10 cellular contexts compared by ENCODE assay signal in genomic region chr1:156120318-156120717, GRCh38. TPM values are rescaled to one million over a fixed set of nuclear protein-coding genes. Genes with fewer than 3 reads are reported as not detected.
DNase-seq lines count a peak whose midpoint lies in the region; ATAC-seq, FAIRE-seq and TF ChIP-seq lines count a peak whose summit lies in the region.
"Had no signal": no experiment of that assay in that cellular context is flagged by ENCODE, and none has a peak within 500 bp of the region (broad histone marks: within the 10 kb centered on the region; RNA-seq: fewer than 3 reads in every experiment).

No MANE protein-coding gene starts in this region.

- in situ Hi-C loops in GM12878 (cut with MboI): no loop called here

- 98% methylated on average over 3 of the region's 3 CpGs for WGBS in GM12878 (ENCODE audit: insufficient coverage, insufficient replicate concordance, low lambda C conversion rate, missing lambda C conversion rate)
- 97% methylated on average over 3 of the region's 3 CpGs for WGBS in thymus
- WGBS in spleen, 5 donors: 84 to 97% (median 89%) methylated on average over 3 of the region's 3 CpGs

- POLR2A ChIA-PET in activated CD4-positive, alpha-beta T cell treated with anti-CD3 and anti-CD28 coated beads, Interleukin-2, amount 10 ng/mL, durations not matched to agents 7 days and 5 days (lab: Charles Lee): no interaction called here
- POLR2A ChIA-PET in GM12878 (lab: Charles Lee): interaction anchor here (0.7 to 12.7 kb wide), 6 partner anchors 8 to 103 kb away, joined by 6 to 128 read pairs (median 17); no protein-coding TSS in a partner anchor

- DNase-seq in activated CD4-positive, alpha-beta T cell treated with anti-CD3 and anti-CD28 coated beads, Interleukin-2, amount 10 ng/mL, durations not matched to agents 7 days and 5 days: no peak
- no peak for DNase-seq in activated CD4-positive, alpha-beta T cell treated with anti-CD3 and anti-CD28 coated beads for 4 hours
- DNase-seq in GM12878 (ENCODE audit: low read depth, low spot score) (no peak), lower lobe of right lung (no peak), NCI-H1694 treated with DMSO at 0.1 percent for 48 hours (lab: John Stamatoyannopoulos, UW) (no peak), spleen (no peak), mucosa of gallbladder (ENCODE audit: low spot score) (no peak)
- DNase-seq: amniotic stem cell had no signal

- H3K36me3 Mint-ChIP-seq in activated CD4-positive, alpha-beta T cell treated with anti-CD3 and anti-CD28 coated beads, Interleukin-2, amount 10 ng/mL, durations not matched to agents 7 days and 5 days (ENCODE audit: low read depth): no peaks in the 10 kb centered on the region

- no TSS peak for BruUV-seq in GM12878 (replicated peaks; lab: Mats Ljungman, UMichigan)

- TF ChIP-seq CTCF in GM12878 (IDR thresholded peaks at IDR 0.05 in 2 of 3, conservative IDR thresholded peaks at IDR 0.05 in 1 of 3; ENCODE audit: control insufficient read depth in 2 of 3, extremely low read depth in 1 of 3, insufficient read depth in 1 of 3, low read depth in 3 of 3, low read length in 3 of 3) (no peak), lower lobe of right lung (IDR thresholded peaks at IDR 0.05) (no peak), spleen (IDR thresholded peaks at IDR 0.05 in 8 of 11, conservative IDR thresholded peaks at IDR 0.05 in 3 of 11) (no peak)

- peak overlapping the region; percentile 1 for H3K27ac Mint-ChIP-seq in activated CD4-positive, alpha-beta T cell treated with anti-CD3 and anti-CD28 coated beads, Interleukin-2, amount 10 ng/mL, durations not matched to agents 7 days and 5 days

- H3K9me3 Mint-ChIP-seq in activated CD4-positive, alpha-beta T cell treated with anti-CD3 and anti-CD28 coated beads, Interleukin-2, amount 10 ng/mL, durations not matched to agents 7 days and 5 days: no peaks in the 10 kb centered on the region

- H2AFZ ChIP-seq in GM12878 (ENCODE audit: control insufficient read depth, low read depth, low read length): no peak overlapping the region

- no peaks in the 10 kb centered on the region for H4K20me1 ChIP-seq in GM12878 (ENCODE audit: control insufficient read depth, insufficient read depth)

- no peak for ATAC-seq in GM12878
- ATAC-seq in lower lobe of right lung: no peak

- RAD21 ChIA-PET in GM12878 (lab: Charles Lee; ENCODE audit: unreplicated experiment): interaction anchor here (0.5 to 22.2 kb wide), 4 partner anchors 8 to 1311 kb away, joined by 3 to 695 read pairs (median 54); no protein-coding TSS in a partner anchor

- H3K27ac ChIP-seq in GM12878 (ENCODE audit: control insufficient read depth, insufficient read depth) (peak overlapping the region; percentile 64), lower lobe of right lung (peak overlapping the region; percentile 99), thymus (ENCODE audit: low read depth) (peak overlapping the region; percentile 13), spleen (peak overlapping the region in 3 of 8 donors; percentile 39 to 92 (median 90))

- no peak overlapping the region for H3K4me3 Mint-ChIP-seq in activated CD4-positive, alpha-beta T cell treated with anti-CD3 and anti-CD28 coated beads, Interleukin-2, amount 10 ng/mL, durations not matched to agents 7 days and 5 days

- peaks cover 84% of the 10 kb centered on the region for H3K79me2 ChIP-seq in GM12878 (ENCODE audit: control insufficient read depth, insufficient read depth, low read length)

- H3K9ac ChIP-seq in GM12878 (ENCODE audit: control insufficient read depth, insufficient read depth, low read length): peak overlapping the region; percentile 15; the same call in 1 of the 2 replicates

- H3K4me2 ChIP-seq in GM12878 (ENCODE audit: control insufficient read depth, insufficient read depth): peak overlapping the region; percentile 81

- H3K36me3 ChIP-seq in GM12878 (ENCODE audit: control insufficient read depth in 2 of 2, insufficient read depth in 2 of 2, low read length in 1 of 2) (no peaks in the 10 kb centered on the region; a peak in 1 of 4 replicates), lower lobe of right lung (no peaks in the 10 kb centered on the region), thymus (ENCODE audit: control insufficient read depth, insufficient read depth) (no peaks in the 10 kb centered on the region), spleen (no peaks in the 10 kb centered on the region)

- TF ChIP-seq POLR2A in GM12878 (IDR thresholded peaks at IDR 0.05; ENCODE audit: low read depth, low read length) (no peak), spleen (IDR thresholded peaks at IDR 0.05) (no peak)

- peaks cover 49% of the 10 kb centered on the region for H3K4me1 ChIP-seq in GM12878 (ENCODE audit: control insufficient read depth, insufficient read depth, low read length)
- peaks cover 90% of the 10 kb centered on the region for H3K4me1 ChIP-seq in lower lobe of right lung
- peaks cover 3% of the 10 kb centered on the region for H3K4me1 ChIP-seq in thymus (ENCODE audit: control insufficient read depth, insufficient read depth, low read length)
- peaks cover 47 to 100% (median 87%) of the 10 kb centered on the region in 6 donors for H3K4me1 ChIP-seq in spleen

- H3K4me3 ChIP-seq in GM12878 (peak overlapping the region; percentile 35; the same call in 1 of the 2 replicates), lower lobe of right lung (peak overlapping the region; percentile 25), thymus (ENCODE audit: low read length) (no peak overlapping the region), spleen (peak overlapping the region in 2 of 8 donors; percentile 77 to 97)

- no peaks in the 10 kb centered on the region for H3K9me3 ChIP-seq in GM12878 (replicated peaks; ENCODE audit: control insufficient read depth, insufficient read depth, low read length)
- no peaks in the 10 kb centered on the region for H3K9me3 ChIP-seq in lower lobe of right lung
- no peaks in the 10 kb centered on the region for H3K9me3 ChIP-seq in thymus (ENCODE audit: control insufficient read depth)
- no peaks in the 10 kb centered on the region for H3K9me3 ChIP-seq in spleen

- H3K4me1 Mint-ChIP-seq in activated CD4-positive, alpha-beta T cell treated with anti-CD3 and anti-CD28 coated beads, Interleukin-2, amount 10 ng/mL, durations not matched to agents 7 days and 5 days: peaks cover 58% of the 10 kb centered on the region

- intact Hi-C loops in GM12878 (cut with micrococcal nuclease; ENCODE audit: unreplicated experiment) (no loop called here), lower lobe of right lung (cut with DNase I) (no loop called here), spleen (cut with DNase I; ENCODE audit: low total_unique reads) (no loop called here)

- no peak for TF ChIP-seq RAD21 in GM12878 (IDR thresholded peaks at IDR 0.05; ENCODE audit: insufficient read depth, low read depth, low read length)

- peaks cover 10% of the 10 kb centered on the region for H3K27me3 Mint-ChIP-seq in activated CD4-positive, alpha-beta T cell treated with anti-CD3 and anti-CD28 coated beads, Interleukin-2, amount 10 ng/mL, durations not matched to agents 7 days and 5 days

- TF ChIP-seq EP300 in GM12878 (IDR thresholded peaks at IDR 0.05; ENCODE audit: borderline replicate concordance in 1 of 2, control insufficient read depth in 1 of 2, low read depth in 2 of 2, low read length in 2 of 2): no peak

- FAIRE-seq in GM12878 (lab: Jason Lieb, UNC): peak; percentile 35

- SMC1A ChIA-PET in GM12878 (lab: Charles Lee; ENCODE audit: uncharacterized antibody, unreplicated experiment): interaction anchor here (1.2 to 23.6 kb wide), 4 partner anchors 9 to 162 kb away, joined by 3 to 874 read pairs (median 48); partner anchors contain the start of gene SMG5

- no peaks in the 10 kb centered on the region for H3K27me3 ChIP-seq in GM12878 (replicated peaks in 1 of 2; ENCODE audit: control insufficient read depth in 2 of 2, insufficient read depth in 2 of 2, low read length in 1 of 2)
- no peaks in the 10 kb centered on the region for H3K27me3 ChIP-seq in lower lobe of right lung (ENCODE audit: low read depth)
- H3K27me3 ChIP-seq in thymus (ENCODE audit: control insufficient read depth, insufficient read depth): peaks cover 18% of the 10 kb centered on the region
- peaks cover 0 to 55% (median 0%) of the 10 kb centered on the region in 7 donors for H3K27me3 ChIP-seq in spleen (replicated peaks in 1 of 7)

- CTCF ChIA-PET in activated CD4-positive, alpha-beta T cell treated with anti-CD3 and anti-CD28 coated beads, Interleukin-2, amount 10 ng/mL, durations not matched to agents 7 days and 5 days (lab: Charles Lee): interaction anchor here (1.2 to 25.5 kb wide), 5 partner anchors 8 to 102 kb away, joined by 3 to 645 read pairs (median 4); no protein-coding TSS in a partner anchor
- CTCF ChIA-PET in GM12878 (lab: Yijun Ruan, JAX): interaction anchor here (1.3 to 25.7 kb wide), 4 partner anchors 9 to 131 kb away, joined by 3 to 1294 read pairs (median 24); no protein-coding TSS in a partner anchor

RNA-seq across cellular contexts. Expression of gene LMNA, which starts 5.8 kb away (rescaled TPM):
- total RNA-seq in activated CD4-positive, alpha-beta T cell treated with anti-CD3 and anti-CD28 coated beads, Interleukin-2, amount 10 ng/mL, durations not matched to agents 7 days and 5 days: 10 to 100 TPM; 38.3 to 43.5 TPM
- 58.3 and 77.1 TPM in 2 replicates for total RNA-seq in GM12878 (2013; cell fraction: nucleolus; rRNA removed)
- 130 and 136 TPM in 2 replicates for total RNA-seq in GM12878 (2014; rRNA removed)
- total RNA-seq in GM12878 (2014; rRNA removed; fragmentation: Illumina TruSeq; extraction: Trizol): 31.6 and 35.1 TPM in 2 replicates
- 188 and 189 TPM in 2 replicates for total RNA-seq in GM12878 (2021)
- polyA plus RNA-seq in GM12878 (2011; ENCODE audit: low read depth): 30.2 TPM
- polyA plus RNA-seq in GM12878 (2011; rRNA removed): 37.3 and 52.9 TPM in 2 replicates
- 76.4 and 82.6 TPM in 2 replicates for polyA plus RNA-seq in GM12878 (2011; cell fraction: cytosol; rRNA removed)
- 164 and 324 TPM in 2 replicates for polyA plus RNA-seq in GM12878 (2011; cell fraction: nucleus; rRNA removed)
- 32.4 and 54.8 TPM in 2 replicates for polyA plus RNA-seq in GM12878 (2012)
- polyA plus RNA-seq in GM12878 (2014; fragmentation: Illumina TruSeq; extraction: Trizol): 9.6 and 30.1 TPM in 2 replicates
- polyA plus RNA-seq in GM12878 (2014; fragmentation: Nextera tagmentation; extraction: Ambion mirVana): 1 to 10 TPM in 1 of 2 experiments, under 1 TPM in 1; 0.42 to 6.0 TPM
- 101 and 109 TPM in 2 replicates for polyA plus RNA-seq in GM12878 (2014; rRNA removed)
- polyA plus RNA-seq in GM12878 (2016; fragmentation: Nextera tagmentation; extraction: Ambion mirVana): 100 to 1,000 TPM; 320 to 334 TPM
- polyA minus RNA-seq in GM12878 (2011; rRNA and poly(A)+ RNA removed): 42.8 and 77.1 TPM in 2 replicates
- 30.6 and 41.6 TPM in 2 replicates for polyA minus RNA-seq in GM12878 (2011; cell fraction: cytosol; rRNA and poly(A)+ RNA removed)
- polyA minus RNA-seq in GM12878 (2011; cell fraction: nucleus; rRNA and poly(A)+ RNA removed): 32.8 and 46.7 TPM in 2 replicates
- 235 TPM for total RNA-seq in lower lobe of right lung
- polyA plus RNA-seq in thymus: 68.3 TPM
- 100 to 1,000 TPM in 6 of 7 donors, 10 to 100 TPM in 1; 95.1 to 279 (median 124) TPM for total RNA-seq in spleen
- 10 to 100 TPM; 33.9 to 61.1 (median 39.4) TPM for polyA plus RNA-seq in spleen
- total RNA-seq in mucosa of gallbladder: 293 TPM

RNA-seq across cellular contexts. Expression of gene SEMA4A, which starts 33.1 kb away (rescaled TPM):
- 10 to 100 TPM; 35.3 to 37.8 TPM for total RNA-seq in activated CD4-positive, alpha-beta T cell treated with anti-CD3 and anti-CD28 coated beads, Interleukin-2, amount 10 ng/mL, durations not matched to agents 7 days and 5 days
- total RNA-seq in GM12878 (2013; cell fraction: nucleolus; rRNA removed): 64.1 and 65.1 TPM in 2 replicates
- 24.4 and 36.5 TPM in 2 replicates for total RNA-seq in GM12878 (2014; rRNA removed)
- 16.5 and 17.2 TPM in 2 replicates for total RNA-seq in GM12878 (2014; rRNA removed; fragmentation: Illumina TruSeq; extraction: Trizol)
- 46.3 and 52.1 TPM in 2 replicates for total RNA-seq in GM12878 (2021)
- polyA plus RNA-seq in GM12878 (2011; ENCODE audit: low read depth): 18.2 TPM
- polyA plus RNA-seq in GM12878 (2011; rRNA removed): 10.5 and 20.9 TPM in 2 replicates
- polyA plus RNA-seq in GM12878 (2011; cell fraction: cytosol; rRNA removed): 24.1 and 29.5 TPM in 2 replicates
- 35.2 and 36.4 TPM in 2 replicates for polyA plus RNA-seq in GM12878 (2011; cell fraction: nucleus; rRNA removed)
- 25.7 and 38.9 TPM in 2 replicates for polyA plus RNA-seq in GM12878 (2012)
- polyA plus RNA-seq in GM12878 (2014; fragmentation: Illumina TruSeq; extraction: Trizol): 25.7 and 31.2 TPM in 2 replicates
- polyA plus RNA-seq in GM12878 (2014; fragmentation: Nextera tagmentation; extraction: Ambion mirVana): 1 to 10 TPM; 2.6 to 3.4 TPM
- 34.4 and 38.4 TPM in 2 replicates for polyA plus RNA-seq in GM12878 (2014; rRNA removed)
- 10 to 100 TPM; 60.3 to 64.2 TPM for polyA plus RNA-seq in GM12878 (2016; fragmentation: Nextera tagmentation; extraction: Ambion mirVana)
- 35.6 and 48.7 TPM in 2 replicates for polyA minus RNA-seq in GM12878 (2011; rRNA and poly(A)+ RNA removed)
- polyA minus RNA-seq in GM12878 (2011; cell fraction: cytosol; rRNA and poly(A)+ RNA removed): 21.6 and 23.9 TPM in 2 replicates
- 25.8 and 43.8 TPM in 2 replicates for polyA minus RNA-seq in GM12878 (2011; cell fraction: nucleus; rRNA and poly(A)+ RNA removed)
- 28.9 TPM for total RNA-seq in lower lobe of right lung
- polyA plus RNA-seq in thymus: 14.8 TPM
- total RNA-seq in spleen: 10 to 100 TPM; 21.1 to 65.9 (median 37.7) TPM
- polyA plus RNA-seq in spleen: 1 to 10 TPM; 7.1 to 9.3 (median 9.1) TPM
- total RNA-seq in mucosa of gallbladder: 24.4 TPM
- total RNA-seq: HT1080 had no signal

RNA-seq across cellular contexts. Expression of gene MEX3A, which starts 38.1 kb away (rescaled TPM):
- total RNA-seq in activated CD4-positive, alpha-beta T cell treated with anti-CD3 and anti-CD28 coated beads, Interleukin-2, amount 10 ng/mL, durations not matched to agents 7 days and 5 days: under 1 TPM; 0.02 to 0.05 TPM
- 6.4 and 6.6 TPM in 2 replicates for total RNA-seq in GM12878 (2013; cell fraction: nucleolus; rRNA removed)
- total RNA-seq in GM12878 (2014; rRNA removed) (1.6 and 2.1 TPM in 2 replicates), GM12878 (2014; rRNA removed; fragmentation: Illumina TruSeq; extraction: Trizol) (1.6 and 1.8 TPM in 2 replicates), GM12878 (2021) (5.1 and 5.9 TPM in 2 replicates), lower lobe of right lung (0.74 TPM), spleen (under 1 TPM; 0.26 to 0.76 (median 0.38) TPM), mucosa of gallbladder (1.4 TPM)
- polyA plus RNA-seq in GM12878 (2011; ENCODE audit: low read depth): 0.37 TPM
- polyA plus RNA-seq in GM12878 (2011; rRNA removed) (2.3 and 2.8 TPM in 2 replicates), GM12878 (2014; fragmentation: Illumina TruSeq; extraction: Trizol) (3.2 and 4.0 TPM in 2 replicates), GM12878 (2014; fragmentation: Nextera tagmentation; extraction: Ambion mirVana) (under 1 TPM; 0.11 to 0.27 TPM), GM12878 (2014; rRNA removed) (3.2 and 3.3 TPM in 2 replicates), GM12878 (2016; fragmentation: Nextera tagmentation; extraction: Ambion mirVana) (under 1 TPM; 0.48 to 0.49 TPM), thymus (0.55 TPM), spleen (under 1 TPM; 0.11 to 0.17 (median 0.16) TPM)
- 5.1 and 5.8 TPM in 2 replicates for polyA plus RNA-seq in GM12878 (2011; cell fraction: cytosol; rRNA removed)
- polyA plus RNA-seq in GM12878 (2011; cell fraction: nucleus; rRNA removed): 7.3 and 9.3 TPM in 2 replicates
- 0.89 and 1.00 TPM in 2 replicates for polyA plus RNA-seq in GM12878 (2012)
- 3.7 and 6.0 TPM in 2 replicates for polyA minus RNA-seq in GM12878 (2011; rRNA and poly(A)+ RNA removed)
- polyA minus RNA-seq in GM12878 (2011; cell fraction: cytosol; rRNA and poly(A)+ RNA removed): 4.8 and 6.2 TPM in 2 replicates
- 3.5 and 5.5 TPM in 2 replicates for polyA minus RNA-seq in GM12878 (2011; cell fraction: nucleus; rRNA and poly(A)+ RNA removed)

RNA-seq across cellular contexts. Expression of gene RAB25, which starts 59.4 kb away (rescaled TPM):
- under 1 TPM in 1 of 2 experiments, not detected in 1; 0.50 TPM for total RNA-seq in activated CD4-positive, alpha-beta T cell treated with anti-CD3 and anti-CD28 coated beads, Interleukin-2, amount 10 ng/mL, durations not matched to agents 7 days and 5 days
- total RNA-seq in GM12878 (2013; cell fraction: nucleolus; rRNA removed): not detected in 2 replicates
- total RNA-seq in GM12878 (2014; rRNA removed): not detected in 2 replicates
- total RNA-seq in GM12878 (2014; rRNA removed; fragmentation: Illumina TruSeq; extraction: Trizol): not detected in 2 replicates
- 0.29 and 0.36 TPM in 2 replicates for total RNA-seq in GM12878 (2021)
- polyA plus RNA-seq in GM12878 (2011; ENCODE audit: low read depth): not detected
- 0.22 and 0.45 TPM in 2 replicates for polyA plus RNA-seq in GM12878 (2011; rRNA removed)
- polyA plus RNA-seq in GM12878 (2011; cell fraction: cytosol; rRNA removed): 0.39 and 0.52 TPM in 2 replicates
- 0.25 TPM in 2 replicates for polyA plus RNA-seq in GM12878 (2011; cell fraction: nucleus; rRNA removed)
- 0.18 TPM in 1 of 2 replicates, not detected in the other for polyA plus RNA-seq in GM12878 (2012)
- polyA plus RNA-seq in GM12878 (2014; fragmentation: Illumina TruSeq; extraction: Trizol): 0.16 TPM in 1 of 2 replicates, not detected in the other
- polyA plus RNA-seq in GM12878 (2014; fragmentation: Nextera tagmentation; extraction: Ambion mirVana): not detected
- 0.44 TPM in 1 of 2 replicates, not detected in the other for polyA plus RNA-seq in GM12878 (2014; rRNA removed)
- polyA plus RNA-seq in GM12878 (2016; fragmentation: Nextera tagmentation; extraction: Ambion mirVana): not detected
- 0.22 and 1.2 TPM in 2 replicates for polyA minus RNA-seq in GM12878 (2011; rRNA and poly(A)+ RNA removed)
- polyA minus RNA-seq in GM12878 (2011; cell fraction: cytosol; rRNA and poly(A)+ RNA removed): not detected in 2 replicates
- polyA minus RNA-seq in GM12878 (2011; cell fraction: nucleus; rRNA and poly(A)+ RNA removed): not detected in 2 replicates
- 58.0 TPM for total RNA-seq in lower lobe of right lung
- 43.1 TPM for polyA plus RNA-seq in thymus
- under 1 TPM in 2 of 7 donors, not detected in 5; 0.50 to 0.70 TPM for total RNA-seq in spleen
- under 1 TPM; 0.28 to 0.61 (median 0.45) TPM for polyA plus RNA-seq in spleen
- total RNA-seq in mucosa of gallbladder: 103 TPM
